In the genomic region with DNA sequence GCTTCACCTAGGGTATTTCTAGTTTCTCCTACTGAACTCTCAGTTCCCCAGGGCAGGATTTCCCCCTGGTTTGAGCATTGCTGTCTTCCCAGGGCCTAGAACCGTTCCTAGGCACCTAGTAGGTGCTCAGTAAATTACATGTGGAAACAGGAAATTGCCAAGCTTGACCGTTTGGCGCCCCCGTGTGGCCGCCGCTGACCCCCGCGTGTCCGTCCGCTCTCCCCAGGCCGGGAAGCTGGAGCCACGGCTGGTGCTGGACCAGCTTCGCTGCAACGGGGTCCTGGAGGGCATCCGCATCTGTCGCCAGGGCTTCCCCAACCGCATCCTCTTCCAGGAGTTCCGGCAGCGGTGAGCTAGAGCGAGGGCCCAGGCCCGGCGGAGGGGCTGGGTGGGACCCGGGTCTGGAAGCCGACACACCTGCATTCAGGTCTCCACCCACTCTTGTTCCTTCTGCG, we compare ENCODE assay signal across 9 cellular contexts. TPM values are rescaled to one million over a fixed set of nuclear protein-coding genes. Genes with fewer than 3 reads are reported as not detected.
A peak's percentile ranks its signal among the peaks of the same experiment; 100 is the strongest.
DNase-seq lines count a peak whose midpoint lies in the region; ATAC-seq, FAIRE-seq and TF ChIP-seq lines count a peak whose summit lies in the region.
"Had no signal": no experiment of that assay in that cellular context is flagged by ENCODE, and none has a peak within 500 bp of the region (broad histone marks: within the 10 kb centered on the region; RNA-seq: fewer than 3 reads in every experiment).

No MANE protein-coding gene starts in this region.

- no peaks in the 10 kb centered on the region for H3K9me1 ChIP-seq in K562 (ENCODE audit: control insufficient read depth, insufficient read depth, low read length)

- H3K79me2 ChIP-seq in DOHH2 (ENCODE audit: control insufficient read depth, low read length), result no peaks in the 10 kb centered on the region
- no peaks in the 10 kb centered on the region for H3K79me2 ChIP-seq in K562 (ENCODE audit: control insufficient read depth, insufficient read depth, low read length)

- no peaks in the 10 kb centered on the region for H4K20me1 ChIP-seq in DOHH2 (ENCODE audit: control insufficient read depth, insufficient read depth, low read depth, low read length)
- H4K20me1 ChIP-seq in K562 (replicated peaks; ENCODE audit: control insufficient read depth, insufficient read depth, low read length), result no peaks in the 10 kb centered on the region

- H3K36me3 Mint-ChIP-seq in progenitor cell of endocrine pancreas (ENCODE audit: insufficient read depth), result peaks cover 48% of the 10 kb centered on the region

- H3K9me3 Mint-ChIP-seq in progenitor cell of endocrine pancreas (ENCODE audit: low read depth), result peaks cover 3% of the 10 kb centered on the region

- no peak for TF ChIP-seq POLR2A in K562 (conservative IDR thresholded peaks at IDR 0.05)

- no peak overlapping the region for H2AFZ ChIP-seq in K562 (ENCODE audit: low read depth, low read length)

- CTCF ChIA-PET in K562 (lab: Yijun Ruan, JAX; ENCODE audit: low intra/inter-chr PET ratio), result interaction anchor here (2.4 kb wide), 1 partner anchor 94 kb away, joined by 13 read pairs; no protein-coding TSS in a partner anchor

- H3K27ac ChIP-seq in DOHH2 (ENCODE audit: low read depth, low read length), result no peak overlapping the region
- H3K27ac ChIP-seq in K562 (ENCODE audit: extremely low read depth, low read depth, low read length), result no peak overlapping the region

- no peak overlapping the region for H3K4me3 Mint-ChIP-seq in progenitor cell of endocrine pancreas (ENCODE audit: low read depth)

- POLR2A ChIA-PET in K562 (lab: Yijun Ruan, JAX), result interaction anchor here (0.5 to 1.2 kb wide), 2 partner anchors 44 to 93 kb away, joined by 3 to 4 read pairs; no protein-coding TSS in a partner anchor

- peak; percentile 55 to 57; a peak in 3 of 4 replicates for TF ChIP-seq RAD21 in K562 (CRISPR knock-in tag; conservative IDR thresholded peaks at IDR 0.05 in 1 of 2, IDR thresholded peaks at IDR 0.05 in 1 of 2)

- peak; percentile 89 for ATAC-seq in K562
- ATAC-seq in GM18870 (IDR thresholded peaks at IDR 0.05; ENCODE audit: unreplicated experiment), result no peak
- no peak for ATAC-seq in GM21825 (IDR thresholded peaks at IDR 0.05; ENCODE audit: unreplicated experiment)

- no peaks in the 10 kb centered on the region for H3F3A ChIP-seq in DOHH2 (ENCODE audit: control insufficient read depth, insufficient read depth)

- intact Hi-C loops in K562 (cut with micrococcal nuclease), result no loop called here

- H3K9ac ChIP-seq in K562 (ENCODE audit: insufficient read depth in 1 of 2, low read depth in 2 of 2, low read length in 2 of 2), result no peak overlapping the region

- 28% methylated on average over 20 of the region's 25 CpGs for WGBS in K562 (ENCODE audit: insufficient coverage, low coverage, missing lambda C conversion rate)

- no peaks in the 10 kb centered on the region for H3K9me3 ChIP-seq in DOHH2 (ENCODE audit: control insufficient read depth, insufficient read depth, low read length)
- no peaks in the 10 kb centered on the region for H3K9me3 ChIP-seq in K562 (replicated peaks; ENCODE audit: control insufficient read depth, insufficient read depth, low read depth, low read length)

- H3K36me3 ChIP-seq in DOHH2 (ENCODE audit: control insufficient read depth, low read length) (no peaks in the 10 kb centered on the region), K562 (ENCODE audit: control insufficient read depth, insufficient read depth, low read length) (no peaks in the 10 kb centered on the region)

- H3K27me3 Mint-ChIP-seq in progenitor cell of endocrine pancreas, result no peaks in the 10 kb centered on the region

- BruUV-seq in K562 (replicated peaks; lab: Mats Ljungman, UMichigan), result no TSS peak

- in situ Hi-C loops in K562 (cut with MboI), result no loop called here

- no peak for TF ChIP-seq EP300 in K562 (IDR thresholded peaks at IDR 0.05; ENCODE audit: low read length)

- FAIRE-seq in K562 (lab: Jason Lieb, UNC), result no peak

- H3K4me2 ChIP-seq in DOHH2 (ENCODE audit: low read length) (no peak overlapping the region), K562 (ENCODE audit: insufficient read depth, low read length) (no peak overlapping the region)

- H3K4me3 ChIP-seq in DOHH2 (ENCODE audit: low read length) (no peak overlapping the region), K562 (no peak overlapping the region)

- H3K9me2 ChIP-seq in DOHH2 (replicated peaks; ENCODE audit: control insufficient read depth, low read length), result no peaks in the 10 kb centered on the region

- H3K4me1 ChIP-seq in DOHH2 (ENCODE audit: control insufficient read depth, low read length) (no peaks in the 10 kb centered on the region), K562 (replicated peaks in 1 of 2; ENCODE audit: control insufficient read depth in 2 of 2, insufficient read depth in 2 of 2, low read length in 2 of 2) (peaks cover 0 to 8% of the 10 kb centered on the region in 2 experiments; a peak in 2 of 5 replicates)

- no peaks in the 10 kb centered on the region for H3K4me1 Mint-ChIP-seq in progenitor cell of endocrine pancreas (ENCODE audit: low read depth)
- H3K4me1 Mint-ChIP-seq: IgD-negative memory B cell had no signal

- H3K27me3 ChIP-seq in DOHH2 (ENCODE audit: control insufficient read depth, low read length) (no peaks in the 10 kb centered on the region), K562 (ENCODE audit: control insufficient read depth in 2 of 2, insufficient read depth in 2 of 2, low read length in 2 of 2) (no peaks in the 10 kb centered on the region)

- TF ChIP-seq CTCF in DOHH2 (IDR thresholded peaks at IDR 0.05; ENCODE audit: low read depth, low read length, poor library complexity, severe bottlenecking) (peak; percentile 89), K562 (IDR thresholded peaks at IDR 0.05 in 2 of 3, conservative IDR thresholded peaks at IDR 0.05 in 1 of 3; ENCODE audit: insufficient read depth in 2 of 3, low read depth in 1 of 3, low read length in 3 of 3) (peak; percentile 74 to 87 (median 78)), progenitor cell of endocrine pancreas (IDR thresholded peaks at IDR 0.05; ENCODE audit: unreplicated experiment) (peak; percentile 63)

- DNase-seq in HT-29 (ENCODE audit: low spot score) (peak; percentile 48), K562 (ENCODE audit: extremely low read depth in 1 of 4, low spot score in 3 of 4) (peak; percentile 61 to 67 (median 66)), progenitor cell of endocrine pancreas (ENCODE audit: low spot score, unreplicated experiment) (no peak), NCI-H2227 (lab: John Stamatoyannopoulos, UW; ENCODE audit: unreplicated experiment) (no peak), Ammon's horn (ENCODE audit: low spot score) (no peak)

- H3K27ac Mint-ChIP-seq in progenitor cell of endocrine pancreas, result no peak overlapping the region
- H3K27ac Mint-ChIP-seq: IgD-negative memory B cell had no signal

TF ChIP-seq in K562, 482 proteins besides CTCF, POLR2A, EP300 and RAD21 (continues in another document):
- no peak for TF ChIP-seq CBFB (CRISPR knock-in tag; IDR thresholded peaks at IDR 0.05)
- TF ChIP-seq SMC3 (conservative IDR thresholded peaks at IDR 0.05; ENCODE audit: insufficient read depth, low read depth, low read length), result peak; percentile 64
- no peak for TF ChIP-seq CHD4 (IDR thresholded peaks at IDR 0.05; ENCODE audit: insufficient read depth, insufficient replicate concordance, low read depth, low read length, poor library complexity, severe bottlenecking)
- 0 out of 3 replicates have a peak, but pooled peaks of 1 of the 2 experiments have one; percentile 38 for TF ChIP-seq CBX3 (IDR thresholded peaks at IDR 0.05; ENCODE audit: borderline replicate concordance in 1 of 2, low read length in 2 of 2)
- no peak for TF ChIP-seq PHF20 (IDR thresholded peaks at IDR 0.05; ENCODE audit: partially characterized antibody)
- TF ChIP-seq RBM25 (IDR thresholded peaks at IDR 0.05; ENCODE audit: low read depth, low read length, severe bottlenecking), result peak; percentile 63
- TF ChIP-seq ETV1 (tag; conservative IDR thresholded peaks at IDR 0.05; ENCODE audit: low read depth), result peak; percentile 77
- no peak for TF ChIP-seq PHB2 (IDR thresholded peaks at IDR 0.05; ENCODE audit: low read depth)

RNA-seq across cellular contexts. Expression of gene MYH14, which starts 55.5 kb away (rescaled TPM):
- total RNA-seq in HT-29 (2014; rRNA removed; shearing (Covaris generic)), result 130 and 172 TPM in 2 replicates
- 0.69 and 0.90 TPM in 2 replicates for total RNA-seq in K562 (2011; cell fraction: chromatin; rRNA removed; ENCODE audit: low replicate concordance)
- total RNA-seq in K562 (2011; cell fraction: nucleolus; rRNA removed), result 0.50 and 1.1 TPM in 2 replicates
- 0.95 and 1.1 TPM in 2 replicates for total RNA-seq in K562 (2011; cell fraction: nucleoplasm; rRNA removed)
- total RNA-seq in K562 (2014; rRNA removed) (0.32 and 0.41 TPM in 2 replicates), K562 (2014; rRNA removed; fragmentation: Illumina TruSeq; extraction: Trizol) (0.04 and 0.06 TPM in 2 replicates), K562 (2015; rRNA removed; fragmentation: Illumina TruSeq; extraction: Trizol) (0.07 and 0.19 TPM in 2 replicates), K562 (2021) (0.74 and 0.86 TPM in 2 replicates), progenitor cell of endocrine pancreas (65.9 and 67.9 TPM in 2 replicates)
- polyA plus RNA-seq in K562 (2011; rRNA removed) (0.14 and 0.15 TPM in 2 replicates), K562 (2014; fragmentation: Illumina TruSeq; extraction: Trizol) (0.19 and 0.53 TPM in 2 replicates), K562 (2014; fragmentation: Nextera tagmentation; extraction: Ambion mirVana) (not detected), K562 (2014; rRNA removed) (0.23 and 0.40 TPM in 2 replicates)
- 0.24 TPM in 2 replicates for polyA plus RNA-seq in K562 (2011; cell fraction: cytosol; rRNA removed)
- polyA plus RNA-seq in K562 (2011; cell fraction: nucleus; rRNA removed), result 0.14 and 0.43 TPM in 2 replicates
- 0.31 and 0.78 TPM in 2 replicates for polyA plus RNA-seq in K562 (2012)
- 0.03 and 0.35 TPM in 2 replicates for polyA minus RNA-seq in K562 (2011; rRNA and poly(A)+ RNA removed)
- not detected in 2 replicates for polyA minus RNA-seq in K562 (2011; cell fraction: cytosol; rRNA and poly(A)+ RNA removed)
- 0.13 and 0.44 TPM in 2 replicates for polyA minus RNA-seq in K562 (2011; cell fraction: nucleus; rRNA and poly(A)+ RNA removed)
- polyA plus RNA-seq: IgD-negative memory B cell had no signal

Comparison
In these comparisons a context has a peak if more than half of its experiments do, and no peak if none do; other contexts are left out.
1. DNase-seq: peak in HT-29 (single experiment) and K562 (4 of 4); none in progenitor cell of endocrine pancreas (single experiment), NCI-H2227 (single experiment) and Ammon's horn (single experiment).
2. RNA of gene MYH14, which starts 55.5 kb away (total RNA-seq): 130 to 172 TPM in HT-29 and 65.9 to 67.9 TPM in progenitor cell of endocrine pancreas; 0.04 to 1.1 TPM in K562; every median in the first group is over 10 times any median in the second.
3. Peak in every context shown above with its lines, with median percentiles within 50 percentile points of each other: CTCF ChIP-seq.